In the genomic region with DNA sequence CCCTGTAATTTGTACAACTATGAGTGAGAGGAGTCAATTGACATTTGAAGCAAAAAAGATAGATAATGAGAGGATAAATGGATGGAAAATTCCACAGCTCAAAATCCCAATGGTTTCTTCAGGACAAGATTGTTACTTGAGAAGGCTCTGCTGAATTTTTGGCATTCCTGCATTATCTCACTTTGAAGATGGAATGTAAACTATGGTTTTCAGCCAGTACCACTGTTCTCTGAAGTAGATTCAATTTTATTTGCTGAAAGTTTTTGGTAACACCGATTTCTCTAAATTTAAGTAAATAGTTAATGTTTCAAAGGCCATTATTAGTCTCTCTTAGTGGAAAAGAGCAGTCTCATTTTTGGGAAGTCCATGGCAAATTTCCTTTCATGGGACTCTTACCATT, we compare ENCODE assay signal across 14 cellular contexts.
DNase-seq lines count a peak whose midpoint lies in the region; ATAC-seq and TF ChIP-seq lines count a peak whose summit lies in the region.
"Had no signal": no experiment of that assay in that cellular context is flagged by ENCODE, and none has a peak within 500 bp of the region (broad histone marks: within the 10 kb centered on the region; RNA-seq: fewer than 3 reads in every experiment).

No MANE protein-coding gene starts in this region.

- TF ChIP-seq CTCF in prostate gland (IDR thresholded peaks at IDR 0.05): no peak
- TF ChIP-seq CTCF in omental fat pad (IDR thresholded peaks at IDR 0.05): no peak

- H3K36me3 ChIP-seq in SJSA1: no peaks in the 10 kb centered on the region
- no peaks in the 10 kb centered on the region for H3K36me3 ChIP-seq in prostate gland

- DNase-seq in ELR (ENCODE audit: low read depth): peak; percentile 76
- peak in 1 of 2 experiments; percentile 85 for DNase-seq in SJSA1 (ENCODE audit: low read depth in 1 of 2, low spot score in 2 of 2)
- peak; percentile 55 for DNase-seq in fibroblast of the conjunctiva (ENCODE audit: low read depth)
- no peak for DNase-seq in prostate gland (ENCODE audit: low spot score)
- no peak for DNase-seq in HuH-7.5 (ENCODE audit: low spot score)
- no peak for DNase-seq in omental fat pad (ENCODE audit: low spot score)
- DNase-seq: activated effector memory CD4-positive, alpha-beta T cell treated with anti-CD3 and anti-CD28 coated beads, Interleukin-2, amount 50 U/mL, for 16 hours; DND-41; glutamatergic neuron; NCI-H1930; right cardiac atrium; T-helper 1 cell had no signal

- intact Hi-C loops in prostate gland (cut with DNase I): loop anchor here (10.0 kb wide), 1 partner anchor 60 kb away; no protein-coding TSS in a partner anchor

- no peaks in the 10 kb centered on the region for H3K27me3 ChIP-seq in SJSA1 (replicated peaks)
- no peaks in the 10 kb centered on the region for H3K27me3 ChIP-seq in prostate gland (replicated peaks; ENCODE audit: insufficient read depth)

- 17% methylated on average over 1 of the region's 1 CpG for whole genome bisulfite sequencing in prostate gland

- H3K9me3 ChIP-seq in SJSA1 (replicated peaks) (no peaks in the 10 kb centered on the region), prostate gland (no peaks in the 10 kb centered on the region)

- TF ChIP-seq POLR2A in prostate gland (IDR thresholded peaks at IDR 0.05): no peak

- H3K27ac ChIP-seq in SJSA1 (peak overlapping the region; percentile 95), prostate gland (peak overlapping the region; percentile 60 to 82)

- no peak for ATAC-seq in activated CD4-positive, CD25-positive, alpha-beta regulatory T cell treated with anti-CD3 and anti-CD28 coated beads, Interleukin-2, amount 50 U/mL, for 24 hours
- ATAC-seq in HG02981 (IDR thresholded peaks at IDR 0.05; ENCODE audit: unreplicated experiment) (no peak), omental fat pad (ENCODE audit: low FRiP score) (no peak)
- ATAC-seq: right cardiac atrium had no signal

- peaks cover 42% of the 10 kb centered on the region for H3K4me1 ChIP-seq in SJSA1 (replicated peaks)
- H3K4me1 ChIP-seq in prostate gland (replicated peaks): no peaks in the 10 kb centered on the region

- peak overlapping the region; percentile 31 for H3K4me3 ChIP-seq in SJSA1
- no peak overlapping the region for H3K4me3 ChIP-seq in prostate gland

Comparison
In these comparisons a context has a peak if more than half of its experiments do, and no peak if none do; other contexts are left out.
1. DNase-seq: peak in ELR (single experiment) and fibroblast of the conjunctiva (single experiment); none in prostate gland (single experiment), HuH-7.5 (single experiment) and omental fat pad (single experiment).